Comparison of ENCODE assay signal across 18 cellular contexts in genomic region chrX:698246-698645, GRCh38.
DNase-seq lines count a peak whose midpoint lies in the region; ATAC-seq and TF ChIP-seq lines count a peak whose summit lies in the region.
"Had no signal": no experiment of that assay in that cellular context is flagged by ENCODE, and none has a peak within 500 bp of the region (broad histone marks: within the 10 kb centered on the region; RNA-seq: fewer than 3 reads in every experiment).

No MANE protein-coding gene starts in this region.

- H3K4me1 Mint-ChIP-seq in HFFc6 (ENCODE audit: low read depth): peaks cover 14% of the 10 kb centered on the region

- H3K4me2 ChIP-seq in hepatocyte: no peak overlapping the region
- H3K4me2 ChIP-seq: BLaER1 had no signal

- no peaks in the 10 kb centered on the region for H4K20me1 ChIP-seq in hepatocyte (ENCODE audit: insufficient read depth, poor library complexity, severe bottlenecking)
- H4K20me1 ChIP-seq: BLaER1 had no signal

- peak overlapping the region; percentile 56 for H3K4me3 Mint-ChIP-seq in HFFc6

- DNase-seq in HFFc6 (peak; percentile 41), MV-4-11 (lab: John Stamatoyannopoulos, UW) (peak; percentile 76), coronary artery (ENCODE audit: low spot score) (peak; percentile 29), stromal cell of bone marrow (ENCODE audit: low read depth) (peak; percentile 45), hepatocyte (ENCODE audit: low spot score) (no peak), iPS-NIHi11 (ENCODE audit: low spot score) (no peak)
- DNase-seq: DMS 273 treated with DMSO at 0.1 percent for 48 hours, HCEC 1CT, NCI-H1417, NCI-H2029, NCI-H510A, NCI-H82, OCI-M1, RPMI8226, SJCRH30 had no signal

- no peak for ATAC-seq in esophagus mucosa
- ATAC-seq: K562 had no signal

- no peaks in the 10 kb centered on the region for H3K9me3 ChIP-seq in hepatocyte (ENCODE audit: low read depth)
- H3K9me3 ChIP-seq: SJCRH30 had no signal

- H3K4me3 ChIP-seq in coronary artery: no peak overlapping the region
- H3K4me3 ChIP-seq in hepatocyte: no peak overlapping the region
- H3K4me3 ChIP-seq: BLaER1, K562, SJCRH30 had no signal

- no peaks in the 10 kb centered on the region for H3K36me3 ChIP-seq in hepatocyte (replicated peaks; ENCODE audit: insufficient read depth, low read depth)
- H3K36me3 ChIP-seq: BLaER1, SJCRH30 had no signal

- H3K27ac ChIP-seq in coronary artery: no peak overlapping the region
- H3K27ac ChIP-seq in hepatocyte: no peak overlapping the region
- H3K27ac ChIP-seq: BLaER1, SJCRH30 had no signal

- no peaks in the 10 kb centered on the region for H3K4me1 ChIP-seq in hepatocyte (ENCODE audit: insufficient read depth)
- H3K4me1 ChIP-seq: BLaER1, SJCRH30 had no signal

- H3K9me3 Mint-ChIP-seq in HFFc6: peaks cover 9% of the 10 kb centered on the region; the same call in 1 of the 2 replicates

- H3K9me2 ChIP-seq in hepatocyte (replicated peaks; ENCODE audit: insufficient read depth): no peaks in the 10 kb centered on the region

- TF ChIP-seq CTCF in HFFc6 (IDR thresholded peaks at IDR 0.05): no peak
- TF ChIP-seq CTCF in coronary artery (IDR thresholded peaks at IDR 0.05): no peak
- TF ChIP-seq CTCF in hepatocyte (IDR thresholded peaks at IDR 0.05; ENCODE audit: poor library complexity): no peak

- H3K27ac Mint-ChIP-seq in HFFc6: no peak overlapping the region; the same call in 1 of the 2 replicates

- H3K27me3 ChIP-seq in hepatocyte: no peaks in the 10 kb centered on the region
- H3K27me3 ChIP-seq: BLaER1, SJCRH30 had no signal

- WGBS in hepatocyte (ENCODE audit: low lambda C conversion rate, missing lambda C conversion rate): 91% methylated on average over 18 of the region's 18 CpGs

- H3K79me2 ChIP-seq in hepatocyte: no peaks in the 10 kb centered on the region

- peaks cover 13% of the 10 kb centered on the region; the same call in 1 of the 2 replicates for H3K36me3 Mint-ChIP-seq in HFFc6 (ENCODE audit: low read depth)

- no peak overlapping the region for H2AFZ ChIP-seq in hepatocyte

- H3K27me3 Mint-ChIP-seq in HFFc6 (ENCODE audit: insufficient read depth): peaks cover 9% of the 10 kb centered on the region

Comparison
In these comparisons a context has a peak if more than half of its experiments do, and no peak if none do; other contexts are left out.
1. DNase-seq: peak in HFFc6 (single experiment), MV-4-11 (single experiment), coronary artery (single experiment) and stromal cell of bone marrow (single experiment); none in hepatocyte (single experiment) and iPS-NIHi11 (single experiment).